In the genomic region with DNA sequence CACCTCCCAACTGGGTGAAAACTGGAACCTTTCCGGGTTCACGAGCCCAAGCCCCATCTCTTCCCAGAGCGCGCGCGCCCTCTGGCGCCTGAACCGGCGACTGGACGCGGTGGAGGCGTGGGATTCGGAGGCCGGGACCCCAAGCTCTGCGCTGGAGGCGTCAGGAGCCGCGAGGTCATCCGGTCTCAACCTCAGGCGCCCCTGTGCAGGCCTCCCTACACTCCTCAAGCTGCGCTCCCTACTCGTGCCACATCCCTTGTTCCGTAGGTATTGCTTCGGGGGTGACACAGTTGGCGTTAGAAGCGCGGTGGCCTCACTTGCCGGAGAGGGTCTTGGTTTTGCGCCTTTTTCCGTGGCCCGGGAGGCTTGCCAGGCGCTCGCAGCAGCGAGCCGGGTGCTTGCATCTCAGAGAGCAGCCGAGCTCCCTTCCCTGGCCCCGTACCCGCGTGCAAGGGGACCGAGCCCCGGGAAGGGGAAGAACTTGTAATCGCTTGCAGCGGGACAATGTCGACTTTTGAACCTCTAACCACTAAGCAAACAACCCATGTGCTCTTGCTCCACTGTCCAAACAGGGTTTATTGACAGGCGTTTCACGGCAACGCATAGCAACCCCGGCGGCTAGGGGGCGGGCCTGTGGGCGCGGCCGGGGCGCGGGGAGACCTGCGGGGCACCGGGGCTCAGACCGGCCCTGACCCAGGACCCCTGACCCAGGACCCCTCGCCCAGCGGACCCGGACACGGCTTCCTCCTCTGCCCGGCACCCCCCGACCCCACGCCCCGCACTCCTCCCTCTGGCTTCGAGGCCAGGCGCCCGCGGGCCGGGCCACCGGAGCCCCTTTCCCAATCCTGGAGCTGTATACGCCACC, we compare ENCODE assay signal across 1 cellular context.
TF ChIP-seq lines count a peak whose summit lies in the region.

No MANE protein-coding gene starts in this region.

TF ChIP-seq in H1, 55 proteins besides CTCF, POLR2A, EP300 and RAD21:
- TF ChIP-seq EZH2 (IDR thresholded peaks at IDR 0.05; ENCODE audit: low read depth, low read length, severe bottlenecking) = peak; percentile 88
- no peak for TF ChIP-seq RBBP5 (IDR thresholded peaks at IDR 0.05; ENCODE audit: borderline replicate concordance, low read depth, low read length)
- no peak for TF ChIP-seq MAFK (IDR thresholded peaks at IDR 0.05; ENCODE audit: low read depth, low read length)
- no peak for TF ChIP-seq TAF1 (IDR thresholded peaks at IDR 0.05; ENCODE audit: low read depth, low read length)
- TF ChIP-seq, protein P1, sequence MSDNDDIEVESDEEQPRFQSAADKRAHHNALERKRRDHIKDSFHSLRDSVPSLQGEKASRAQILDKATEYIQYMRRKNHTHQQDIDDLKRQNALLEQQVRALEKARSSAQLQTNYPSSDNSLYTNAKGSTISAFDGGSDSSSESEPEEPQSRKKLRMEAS (IDR thresholded peaks at IDR 0.05) = peak; percentile 69; the same call in 1 of the 2 replicates
- TF ChIP-seq ASH2L (IDR thresholded peaks at IDR 0.05; ENCODE audit: low read length) = peak; percentile 32
- TF ChIP-seq JUN (IDR thresholded peaks at IDR 0.05; ENCODE audit: low read depth, low read length) = no peak
- no peak for TF ChIP-seq GTF2F1 (IDR thresholded peaks at IDR 0.05; ENCODE audit: borderline replicate concordance, low read depth, low read length)
- peak in 1 of 2 experiments; percentile 77; a peak in 1 of 4 replicates for TF ChIP-seq SIN3A (conservative IDR thresholded peaks at IDR 0.05 in 1 of 2, IDR thresholded peaks at IDR 0.05 in 1 of 2; ENCODE audit: low read depth in 1 of 2, low read length in 2 of 2)
- peak; percentile 95 for TF ChIP-seq SUZ12 (IDR thresholded peaks at IDR 0.05; ENCODE audit: low read length)
- TF ChIP-seq PHF8 (conservative IDR thresholded peaks at IDR 0.05; ENCODE audit: low read depth, low read length) = no peak
- TF ChIP-seq E2F6 (IDR thresholded peaks at IDR 0.05) = peak; percentile 65
- TF ChIP-seq CREB1 (IDR thresholded peaks at IDR 0.05) = peak; percentile 55
- 0 out of 2 replicates have a peak, but pooled peaks have one; percentile 26 for TF ChIP-seq EGR1 (IDR thresholded peaks at IDR 0.05; ENCODE audit: borderline replicate concordance, low read depth, low read length)
- no peak for TF ChIP-seq KDM5A (IDR thresholded peaks at IDR 0.05; ENCODE audit: low read length)
- 0 out of 2 replicates have a peak, but pooled peaks have one; percentile 9 for TF ChIP-seq TEAD4 (IDR thresholded peaks at IDR 0.05; ENCODE audit: low read depth, low read length)
